Comparison of ENCODE assay signal across 14 cellular contexts in genomic region chr6:93176070-93176469, GRCh38.
DNase-seq lines count a peak whose midpoint lies in the region; ATAC-seq, FAIRE-seq and TF ChIP-seq lines count a peak whose summit lies in the region.
"Had no signal": no experiment of that assay in that cellular context is flagged by ENCODE, and none has a peak within 500 bp of the region (broad histone marks: within the 10 kb centered on the region; RNA-seq: fewer than 3 reads in every experiment).

No MANE protein-coding gene starts in this region.

- no peaks in the 10 kb centered on the region for H4K20me1 ChIP-seq in OCI-LY3 (ENCODE audit: insufficient read depth, low read length)

- ATAC-seq in GM18498 (IDR thresholded peaks at IDR 0.05; ENCODE audit: unreplicated experiment), result peak; percentile 87
- peak; percentile 90 for ATAC-seq in GM21360 (IDR thresholded peaks at IDR 0.05; ENCODE audit: unreplicated experiment)
- ATAC-seq in HG03095 (IDR thresholded peaks at IDR 0.05; ENCODE audit: unreplicated experiment), result peak; percentile 92
- no peak for ATAC-seq in left lung
- no peak for ATAC-seq in HG03045 (IDR thresholded peaks at IDR 0.05; ENCODE audit: unreplicated experiment)

- intact Hi-C loops in left lung (cut with DNase I), result no loop called here

- H2AFZ ChIP-seq in OCI-LY3 (ENCODE audit: low read depth, low read length), result no peak overlapping the region

- FAIRE-seq in urothelium cell line (lab: Jason Lieb, UNC), result no peak
- FAIRE-seq: bronchial epithelial cell had no signal

- DNase-seq in left lung (no peak), kidney tubule cell (ENCODE audit: low spot score) (no peak), urothelium cell line (ENCODE audit: low spot score) (no peak)
- DNase-seq: activated T-cell treated with anti-CD3 and anti-CD28 coated beads for 4 hours, C1 segment of cervical spinal cord, erythroblast, HFFc6, nucleus accumbens had no signal

- peak overlapping the region; percentile 69 for H3K4me2 ChIP-seq in OCI-LY3 (ENCODE audit: low read length)

- H3K4me3 ChIP-seq in OCI-LY3 (ENCODE audit: low read length), result peak overlapping the region; percentile 35
- no peak overlapping the region for H3K4me3 ChIP-seq in left lung

- TF ChIP-seq CTCF in OCI-LY3 (IDR thresholded peaks at IDR 0.05; ENCODE audit: low read depth, low read length) (no peak), left lung (IDR thresholded peaks at IDR 0.05) (no peak)

- no peaks in the 10 kb centered on the region for H3K79me2 ChIP-seq in OCI-LY3 (ENCODE audit: low read length)

- H3K27me3 ChIP-seq in OCI-LY3 (ENCODE audit: low read depth, low read length) (no peaks in the 10 kb centered on the region), left lung (no peaks in the 10 kb centered on the region)

- H3K9me3 ChIP-seq in OCI-LY3 (ENCODE audit: insufficient read depth, low read length), result no peaks in the 10 kb centered on the region
- no peaks in the 10 kb centered on the region for H3K9me3 ChIP-seq in left lung

- H3K27ac ChIP-seq in OCI-LY3 (ENCODE audit: low read length) (peak overlapping the region; percentile 80), left lung (no peak overlapping the region)

- H3K36me3 ChIP-seq in OCI-LY3 (replicated peaks; ENCODE audit: low read depth, low read length) (no peaks in the 10 kb centered on the region), left lung (no peaks in the 10 kb centered on the region)

- peaks cover 32% of the 10 kb centered on the region for H3K4me1 ChIP-seq in OCI-LY3 (ENCODE audit: low read length)
- no peaks in the 10 kb centered on the region for H3K4me1 ChIP-seq in left lung

- H3K9ac ChIP-seq in OCI-LY3 (ENCODE audit: low read length), result peak overlapping the region; percentile 41; the same call in 1 of the 2 replicates

Comparison
In these comparisons a context has a peak if more than half of its experiments do, and no peak if none do; other contexts are left out.
1. ATAC-seq: peak in GM18498 (single experiment), GM21360 (single experiment) and HG03095 (single experiment); none in left lung (single experiment) and HG03045 (single experiment).